In genomic region chr14:91496790-91497189, GRCh38 we compare ENCODE assay signal across 10 cellular contexts. TPM values are rescaled to one million over a fixed set of nuclear protein-coding genes. Genes with fewer than 3 reads are reported as not detected.
DNase-seq lines count a peak whose midpoint lies in the region; ATAC-seq, FAIRE-seq and TF ChIP-seq lines count a peak whose summit lies in the region.
"Had no signal": no experiment of that assay in that cellular context is flagged by ENCODE, and none has a peak within 500 bp of the region (broad histone marks: within the 10 kb centered on the region; RNA-seq: fewer than 3 reads in every experiment).

No MANE protein-coding gene starts in this region.

- H2AFZ ChIP-seq in OCI-LY3 (ENCODE audit: low read depth, low read length) = no peak overlapping the region
- no peak overlapping the region for H2AFZ ChIP-seq in keratinocyte (ENCODE audit: control insufficient read depth, low read length)

- peaks cover 21% of the 10 kb centered on the region for H3K36me3 ChIP-seq in OCI-LY3 (replicated peaks; ENCODE audit: low read depth, low read length)
- peaks cover 0 to 3% of the 10 kb centered on the region in 2 experiments for H3K36me3 ChIP-seq in keratinocyte (ENCODE audit: control insufficient read depth in 2 of 2, extremely low read depth in 1 of 2, insufficient read depth in 2 of 2, low read length in 2 of 2)
- H3K36me3 ChIP-seq in left ventricle myocardium inferior = peaks cover 8% of the 10 kb centered on the region

- no peaks in the 10 kb centered on the region for H3K27me3 ChIP-seq in OCI-LY3 (ENCODE audit: low read depth, low read length)
- H3K27me3 ChIP-seq in keratinocyte (ENCODE audit: control insufficient read depth, extremely low read depth, insufficient read depth, low read length) = no peaks in the 10 kb centered on the region
- H3K27me3 ChIP-seq in left ventricle myocardium inferior (ENCODE audit: low read depth) = no peaks in the 10 kb centered on the region
- H3K27me3 ChIP-seq: esophagus squamous epithelium had no signal

- H3K4me2 ChIP-seq in OCI-LY3 (ENCODE audit: low read length) (peak overlapping the region; percentile 61), keratinocyte (ENCODE audit: control insufficient read depth, extremely low read depth, insufficient read depth, low read depth, low read length) (peak overlapping the region; percentile 16)

- no peak for DNase-seq in activated CD8-positive, alpha-beta memory T cell treated with anti-CD3 and anti-CD28 coated beads, Interleukin-2, amount 10 ng/mL, durations not matched to agents 7 days and 5 days
- DNase-seq in activated CD8-positive, alpha-beta memory T cell treated with anti-CD3 and anti-CD28 coated beads, Interleukin-2, amount 50 U/mL, for 4 hours = no peak
- no peak for DNase-seq in keratinocyte (ENCODE audit: low read depth, low spot score)
- DNase-seq in stimulated activated effector memory CD8-positive, alpha-beta T cell treated with anti-CD3 and anti-CD28 coated beads, Interleukin-12 subunit alpha, Interleukin-12 subunit beta, amount 100 ng/mL, for 72 hours (ENCODE audit: low spot score in 2 of 2) = no peak
- no peak for DNase-seq in left ventricle myocardium inferior
- DNase-seq in HEK293T (ENCODE audit: extremely low spot score) = no peak
- no peak for DNase-seq in stimulated activated CD4-positive, alpha-beta T cell treated with anti-CD3 and anti-CD28 coated beads, Interleukin-4, amount 100 ng/mL, for 1 hour
- DNase-seq: esophagus squamous epithelium; stimulated activated CD4-positive, alpha-beta T cell treated with anti-CD3 and anti-CD28 coated beads, Interleukin-2, amount 100 ng/mL, for 24 hours had no signal

- H3K4me3 ChIP-seq in OCI-LY3 (ENCODE audit: low read length) (no peak overlapping the region), keratinocyte (ENCODE audit: control insufficient read depth in 2 of 3, extremely low read depth in 1 of 3, insufficient read depth in 2 of 3, low read depth in 1 of 3, low read length in 3 of 3) (no peak overlapping the region), left ventricle myocardium inferior (no peak overlapping the region)
- H3K4me3 ChIP-seq: esophagus squamous epithelium had no signal

- peaks cover 27% of the 10 kb centered on the region for H3K36me3 Mint-ChIP-seq in activated CD8-positive, alpha-beta memory T cell treated with anti-CD3 and anti-CD28 coated beads, Interleukin-2, amount 10 ng/mL, durations not matched to agents 7 days and 5 days
- peaks cover 66% of the 10 kb centered on the region for H3K36me3 Mint-ChIP-seq in stimulated activated effector memory CD8-positive, alpha-beta T cell treated with anti-CD3 and anti-CD28 coated beads, Interleukin-12 subunit alpha, Interleukin-12 subunit beta, amount 100 ng/mL, for 72 hours

- TF ChIP-seq CTCF in OCI-LY3 (IDR thresholded peaks at IDR 0.05; ENCODE audit: low read depth, low read length) = no peak
- no peak for TF ChIP-seq CTCF in keratinocyte (optimal IDR thresholded peaks at IDR 0.05 in 1 of 3, IDR thresholded peaks at IDR 0.05 in 1 of 3, conservative IDR thresholded peaks at IDR 0.05 in 1 of 3; ENCODE audit: extremely low read depth in 1 of 3, insufficient read depth in 2 of 3, low read length in 3 of 3)
- no peak for TF ChIP-seq CTCF in left ventricle myocardium inferior (IDR thresholded peaks at IDR 0.05; ENCODE audit: borderline replicate concordance)

- peaks cover 99% of the 10 kb centered on the region for H3K79me2 ChIP-seq in OCI-LY3 (ENCODE audit: low read length)
- peaks cover 96% of the 10 kb centered on the region for H3K79me2 ChIP-seq in keratinocyte (ENCODE audit: control insufficient read depth, insufficient read depth, low read length)

- H3K27ac ChIP-seq in OCI-LY3 (ENCODE audit: low read length) (no peak overlapping the region), keratinocyte (ENCODE audit: control insufficient read depth, insufficient read depth, low read length) (peak overlapping the region; percentile 31), left ventricle myocardium inferior (replicated peaks) (no peak overlapping the region)
- H3K27ac ChIP-seq: esophagus squamous epithelium had no signal

- H3K9me3 ChIP-seq in OCI-LY3 (ENCODE audit: insufficient read depth, low read length) = no peaks in the 10 kb centered on the region
- no peaks in the 10 kb centered on the region for H3K9me3 ChIP-seq in keratinocyte (ENCODE audit: control insufficient read depth, low read depth, low read length)
- no peaks in the 10 kb centered on the region for H3K9me3 ChIP-seq in left ventricle myocardium inferior (replicated peaks)
- H3K9me3 ChIP-seq: esophagus squamous epithelium had no signal

- H3K9me1 ChIP-seq in keratinocyte (ENCODE audit: control insufficient read depth, extremely low read depth, insufficient read depth, low read length) = peaks cover 2% of the 10 kb centered on the region

- ATAC-seq in activated CD8-positive, alpha-beta memory T cell treated with anti-CD3 and anti-CD28 coated beads, Interleukin-2, amount 10 ng/mL, durations not matched to agents 7 days and 5 days = no peak
- ATAC-seq in stimulated activated effector memory CD8-positive, alpha-beta T cell treated with anti-CD3 and anti-CD28 coated beads, Interleukin-12 subunit alpha, Interleukin-12 subunit beta, amount 100 ng/mL, for 72 hours = no peak

- peaks cover 89% of the 10 kb centered on the region for H4K20me1 ChIP-seq in OCI-LY3 (ENCODE audit: insufficient read depth, low read length)
- H4K20me1 ChIP-seq in keratinocyte (ENCODE audit: control insufficient read depth, extremely low read depth, insufficient read depth, low read length) = peaks cover 42% of the 10 kb centered on the region

- CTCF ChIA-PET in activated CD8-positive, alpha-beta memory T cell treated with anti-CD3 and anti-CD28 coated beads, Interleukin-2, amount 10 ng/mL, durations not matched to agents 7 days and 5 days (lab: Charles Lee) = interaction anchor here (1.3 to 1.5 kb wide), 2 partner anchors 9 to 12 kb away, joined by 3 to 6 read pairs; no protein-coding TSS in a partner anchor
- CTCF ChIA-PET in HEK293T (lab: Yijun Ruan, JAX) = no interaction called here

- H3K9me3 Mint-ChIP-seq in activated CD8-positive, alpha-beta memory T cell treated with anti-CD3 and anti-CD28 coated beads, Interleukin-2, amount 10 ng/mL, durations not matched to agents 7 days and 5 days (ENCODE audit: low read depth) = no peaks in the 10 kb centered on the region
- H3K9me3 Mint-ChIP-seq in stimulated activated effector memory CD8-positive, alpha-beta T cell treated with anti-CD3 and anti-CD28 coated beads, Interleukin-12 subunit alpha, Interleukin-12 subunit beta, amount 100 ng/mL, for 72 hours = no peaks in the 10 kb centered on the region

- H3K4me1 ChIP-seq in OCI-LY3 (ENCODE audit: low read length) (peaks cover 51% of the 10 kb centered on the region), keratinocyte (ENCODE audit: control insufficient read depth, extremely low read depth, insufficient read depth, low read length) (peaks cover 17% of the 10 kb centered on the region), left ventricle myocardium inferior (peaks cover 93% of the 10 kb centered on the region)

- H3K4me3 Mint-ChIP-seq in activated CD8-positive, alpha-beta memory T cell treated with anti-CD3 and anti-CD28 coated beads, Interleukin-2, amount 10 ng/mL, durations not matched to agents 7 days and 5 days = no peak overlapping the region
- peak overlapping the region; percentile 44 for H3K4me3 Mint-ChIP-seq in stimulated activated effector memory CD8-positive, alpha-beta T cell treated with anti-CD3 and anti-CD28 coated beads, Interleukin-12 subunit alpha, Interleukin-12 subunit beta, amount 100 ng/mL, for 72 hours

- dilution Hi-C loops in keratinocyte (cut with MboI; ENCODE audit: extremely low pct_ligation_motif_present, low sequenced_read_pairs) = no loop called here

- POLR2A ChIA-PET in HEK293T (lab: Yijun Ruan, JAX) = interaction anchor here (2.8 kb wide), 1 partner anchor 14 kb away, joined by 13 read pairs; the partner anchor contains the start of gene PPP4R3A

- no peak for FAIRE-seq in keratinocyte (lab: Jason Lieb, UNC)

- intact Hi-C loops in left ventricle myocardium inferior (cut with micrococcal nuclease) = no loop called here

- peaks cover 71% of the 10 kb centered on the region for H3K4me1 Mint-ChIP-seq in activated CD8-positive, alpha-beta memory T cell treated with anti-CD3 and anti-CD28 coated beads, Interleukin-2, amount 10 ng/mL, durations not matched to agents 7 days and 5 days
- peaks cover 74% of the 10 kb centered on the region for H3K4me1 Mint-ChIP-seq in stimulated activated effector memory CD8-positive, alpha-beta T cell treated with anti-CD3 and anti-CD28 coated beads, Interleukin-12 subunit alpha, Interleukin-12 subunit beta, amount 100 ng/mL, for 72 hours

- no peaks in the 10 kb centered on the region for H3K27me3 Mint-ChIP-seq in activated CD8-positive, alpha-beta memory T cell treated with anti-CD3 and anti-CD28 coated beads, Interleukin-2, amount 10 ng/mL, durations not matched to agents 7 days and 5 days

- H3K27ac Mint-ChIP-seq in activated CD8-positive, alpha-beta memory T cell treated with anti-CD3 and anti-CD28 coated beads, Interleukin-2, amount 10 ng/mL, durations not matched to agents 7 days and 5 days = peak overlapping the region; percentile 15
- H3K27ac Mint-ChIP-seq in stimulated activated effector memory CD8-positive, alpha-beta T cell treated with anti-CD3 and anti-CD28 coated beads, Interleukin-12 subunit alpha, Interleukin-12 subunit beta, amount 100 ng/mL, for 72 hours = peak overlapping the region; percentile 44

- H3K9ac ChIP-seq in OCI-LY3 (ENCODE audit: low read length) = no peak overlapping the region
- H3K9ac ChIP-seq in keratinocyte (ENCODE audit: control insufficient read depth, extremely low read depth, insufficient read depth, low read length) = no peak overlapping the region

TF ChIP-seq in HEK293T, 16 proteins besides CTCF, POLR2A, EP300 and RAD21 (continues in another document):
- TF ChIP-seq FOXM1 (IDR thresholded peaks at IDR 0.05; ENCODE audit: borderline replicate concordance) (no peak), SP1 (IDR thresholded peaks at IDR 0.05) (no peak)

RNA-seq across cellular contexts. Expression of gene PPP4R3A, which starts 13.3 kb away (rescaled TPM):
- total RNA-seq in activated CD8-positive, alpha-beta memory T cell treated with anti-CD3 and anti-CD28 coated beads, Interleukin-2, amount 10 ng/mL, durations not matched to agents 7 days and 5 days = 100 to 1,000 TPM; 138 to 148 TPM
- 33.2 to 53.8 TPM (median 50.1 TPM) in 3 replicates for polyA plus RNA-seq in keratinocyte
- 173 TPM for polyA plus RNA-seq in keratinocyte (2011; ENCODE audit: low read depth)
- 27.9 and 45.9 TPM in 2 replicates for polyA plus RNA-seq in keratinocyte (2011; cell fraction: cytosol; rRNA removed)
- polyA plus RNA-seq in keratinocyte (2011; cell fraction: nucleus; rRNA removed) = 67.8 and 95.1 TPM in 2 replicates
- 38.1 and 60.6 TPM in 2 replicates for polyA plus RNA-seq in keratinocyte (2012; ENCODE audit: low replicate concordance)
- polyA minus RNA-seq in keratinocyte = 10.0 to 49.3 TPM (median 17.3 TPM) in 3 replicates
- 25.1 TPM for polyA minus RNA-seq in keratinocyte (2011; cell fraction: cytosol; rRNA and poly(A)+ RNA removed)
- polyA minus RNA-seq in keratinocyte (2011; cell fraction: nucleus; rRNA and poly(A)+ RNA removed) = 33.0 and 54.9 TPM in 2 replicates
- total RNA-seq in left ventricle myocardium inferior = 38.3 TPM
